8 cellular contexts compared by ENCODE assay signal in genomic region chr3:48989796-48990635, GRCh38. TPM values are rescaled to one million over a fixed set of nuclear protein-coding genes. Genes with fewer than 3 reads are reported as not detected.
A peak's percentile ranks its signal among the peaks of the same experiment; 100 is the strongest.
DNase-seq lines count a peak whose midpoint lies in the region; ATAC-seq and TF ChIP-seq lines count a peak whose summit lies in the region.

Gene P4HTM, plus strand, starts transcription at chr3:48990241. Its CDS starts 16 bp downstream, at chr3:48990257.

- DNase-seq in HT-29 (ENCODE audit: low spot score) (peak; percentile 70), SIG-M5 (lab: John Stamatoyannopoulos, UW) (peak; percentile 63), foreskin fibroblast (peak; percentile 93 to 98), neuronal stem cell (ENCODE audit: low spot score) (peak; percentile 80), stromal cell of bone marrow (ENCODE audit: low read depth) (peak; percentile 80)
- peak; percentile 69 for DNase-seq in activated gamma-delta T cell treated with anti-CD3 and anti-CD28 coated beads, Interleukin-2, amount 50 U/mL, for 16 hours (ENCODE audit: low read depth)

- H4K91ac ChIP-seq in neuronal stem cell (ENCODE audit: low read depth, low read length, poor library complexity) = peak within 1 kb of the TSS; percentile 9

- H2BK15ac ChIP-seq in neuronal stem cell (ENCODE audit: low read length) = peak within 1 kb of the TSS; percentile 87

- H2AFZ ChIP-seq in neuronal stem cell (ENCODE audit: low read length) = peak within 1 kb of the TSS; percentile 93

- H3K4ac ChIP-seq in neuronal stem cell (ENCODE audit: low read length) = peak within 1 kb of the TSS; percentile 97

- H3K18ac ChIP-seq in neuronal stem cell (ENCODE audit: low read length) = peak within 1 kb of the TSS; percentile 97

- H2BK5ac ChIP-seq in neuronal stem cell (ENCODE audit: low read length) = peak within 1 kb of the TSS; percentile 91

- H4K8ac ChIP-seq in neuronal stem cell (ENCODE audit: low read depth, low read length) = no peak within 1 kb of the TSS

- peak within 1 kb of the TSS; percentile 93 for H3K4me2 ChIP-seq in neuronal stem cell (ENCODE audit: insufficient read depth, low read length, poor library complexity, severe bottlenecking)

- peak within 1 kb of the TSS; percentile 97 for H3K23ac ChIP-seq in neuronal stem cell (ENCODE audit: low read depth, low read length, poor library complexity)

- peak within 1 kb of the TSS; percentile 83 to 91 for H3K4me3 ChIP-seq in foreskin fibroblast (ENCODE audit: low read depth in 1 of 2, low read length in 2 of 2)
- H3K4me3 ChIP-seq in neuronal stem cell (ENCODE audit: low read length in 2 of 2) = peak within 1 kb of the TSS; percentile 64 to 99

- peak within 1 kb of the TSS; percentile 90 for H2AK5ac ChIP-seq in neuronal stem cell (ENCODE audit: low read depth, low read length)

- H3K27ac ChIP-seq in C4-2B = peak within 1 kb of the TSS; percentile 98
- H3K27ac ChIP-seq in neuronal stem cell (replicated peaks; ENCODE audit: low read length) = peak within 1 kb of the TSS; percentile 93

- H3K9ac ChIP-seq in neuronal stem cell (ENCODE audit: low read depth, low read length, poor library complexity) = peak within 1 kb of the TSS; percentile 99

- no peaks in the 10 kb centered on the region for H3K9me3 ChIP-seq in neuronal stem cell (replicated peaks in 1 of 2; ENCODE audit: control insufficient read depth in 2 of 2, insufficient read depth in 1 of 2, low read depth in 1 of 2, low read length in 2 of 2)

- peaks cover 10% of the 10 kb centered on the region for H3K79me1 ChIP-seq in neuronal stem cell (ENCODE audit: low read depth, low read length)

- peaks cover 8 to 27% of the 10 kb centered on the region in 2 donors for H3K36me3 ChIP-seq in neuronal stem cell (replicated peaks in 1 of 2; ENCODE audit: control insufficient read depth in 2 of 2, insufficient read depth in 2 of 2, low read length in 2 of 2)

- ATAC-seq in GM19328 (IDR thresholded peaks at IDR 0.05; ENCODE audit: unreplicated experiment) = peak; percentile 48

- no CpG with 5 or more reads among the region's 91 CpGs for WGBS in neuronal stem cell (ENCODE audit: extremely low coverage in 2 of 2, insufficient read length in 2 of 2, insufficient replicate concordance in 1 of 2), 2 donors

- peak within 1 kb of the TSS; percentile 99 for H3K14ac ChIP-seq in neuronal stem cell (ENCODE audit: low read length)

- TF ChIP-seq CTCF in C4-2B (conservative IDR thresholded peaks at IDR 0.05) (peak; percentile 46), foreskin fibroblast (IDR thresholded peaks at IDR 0.05; ENCODE audit: low read depth, low read length) (peak; percentile 37)

- no peaks in the 10 kb centered on the region for H3K27me3 ChIP-seq in neuronal stem cell (ENCODE audit: control insufficient read depth in 3 of 3, insufficient read depth in 3 of 3, low read depth in 1 of 3, low read length in 3 of 3)

- peak within 1 kb of the TSS; percentile 65 for H2BK120ac ChIP-seq in neuronal stem cell (ENCODE audit: low read depth, low read length)

- peak within 1 kb of the TSS; percentile 30 for H2BK12ac ChIP-seq in neuronal stem cell (ENCODE audit: low read length)

- peaks cover 13 to 19% of the 10 kb centered on the region in 2 donors for H3K4me1 ChIP-seq in neuronal stem cell (ENCODE audit: control insufficient read depth in 2 of 2, insufficient read depth in 1 of 2, low read depth in 1 of 2, low read length in 2 of 2)

RNA-seq across cellular contexts. Expression of gene P4HTM, which starts in this region (rescaled TPM):
- total RNA-seq in HT-29 (2014; rRNA removed; shearing (Covaris generic)) = 61.2 and 67.7 TPM in 2 replicates
- polyA plus RNA-seq in neuronal stem cell (2013, experiment 1 of 2) = 29.0 TPM
- 25.5 TPM for polyA plus RNA-seq in neuronal stem cell (2013, experiment 2 of 2)

Comparison
In these comparisons a context has a peak if more than half of its experiments do, and no peak if none do; other contexts are left out.
1. Peak in every context shown above with its lines: DNase-seq, ATAC-seq, H3K4me3 ChIP-seq and H3K27ac ChIP-seq.